Comparison of ENCODE assay signal across 14 cellular contexts in genomic region chr1:182802006-182802798, GRCh38.
DNase-seq lines count a peak whose midpoint lies in the region; ATAC-seq and TF ChIP-seq lines count a peak whose summit lies in the region.
"Had no signal": no experiment of that assay in that cellular context is flagged by ENCODE, and none has a peak within 500 bp of the region (broad histone marks: within the 10 kb centered on the region; RNA-seq: fewer than 3 reads in every experiment).

No MANE protein-coding gene starts in this region.

- DNase-seq in Ammon's horn (ENCODE audit: low spot score) (peak; percentile 76), NCI-H1105 (lab: John Stamatoyannopoulos, UW) (peak; percentile 73), cerebellar cortex (ENCODE audit: low spot score) (peak; percentile 19), medulla oblongata (ENCODE audit: extremely low spot score) (peak; percentile 59), NCI-H345 (lab: John Stamatoyannopoulos, UW) (no peak), HEK293T (ENCODE audit: extremely low spot score) (no peak)
- DNase-seq: activated CD4-positive, alpha-beta T cell treated with anti-CD3 and anti-CD28 coated beads for 48 hours; activated T-cell treated with anti-CD3 and anti-CD28 coated beads, Interleukin-2, amount 50 U/mL, for 72 hours; EL; left lung; NCI-H774; nephron progenitor cell had no signal

- CTCF ChIA-PET in HEK293T (lab: Yijun Ruan, JAX), result interaction anchor here (1.0 kb wide), 1 partner anchor 16 kb away, joined by 4 read pairs; no protein-coding TSS in a partner anchor

- ATAC-seq in HG02798 (IDR thresholded peaks at IDR 0.05; ENCODE audit: poor library complexity, unreplicated experiment), result no peak
- ATAC-seq: activated naive CD4-positive, alpha-beta T cell treated with anti-CD3 and anti-CD28 coated beads, Interleukin-2, amount 50 U/mL, for 72 hours; activated T-cell treated with anti-CD3 and anti-CD28 coated beads, Interleukin-2, amount 50 U/mL, for 72 hours; left lung had no signal

- POLR2A ChIA-PET in HEK293T (lab: Yijun Ruan, JAX), result no interaction called here

TF ChIP-seq in HEK293T, 16 proteins besides CTCF, POLR2A, EP300 and RAD21:
- TF ChIP-seq ZNF384 (IDR thresholded peaks at IDR 0.05), result no peak
- no peak for TF ChIP-seq FOXA1 (IDR thresholded peaks at IDR 0.05)
- TF ChIP-seq, protein P1, sequence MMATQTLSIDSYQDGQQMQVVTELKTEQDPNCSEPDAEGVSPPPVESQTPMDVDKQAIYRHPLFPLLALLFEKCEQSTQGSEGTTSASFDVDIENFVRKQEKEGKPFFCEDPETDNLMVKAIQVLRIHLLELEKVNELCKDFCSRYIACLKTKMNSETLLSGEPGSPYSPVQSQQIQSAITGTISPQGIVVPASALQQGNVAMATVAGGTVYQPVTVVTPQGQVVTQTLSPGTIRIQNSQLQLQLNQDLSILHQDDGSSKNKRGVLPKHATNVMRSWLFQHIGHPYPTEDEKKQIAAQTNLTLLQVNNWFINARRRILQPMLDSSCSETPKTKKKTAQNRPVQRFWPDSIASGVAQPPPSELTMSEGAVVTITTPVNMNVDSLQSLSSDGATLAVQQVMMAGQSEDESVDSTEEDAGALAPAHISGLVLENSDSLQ (IDR thresholded peaks at IDR 0.05), result no peak

Comparison
In these comparisons a context has a peak if more than half of its experiments do, and no peak if none do; other contexts are left out.
1. DNase-seq: peak in Ammon's horn (single experiment), NCI-H1105 (single experiment), cerebellar cortex (single experiment) and medulla oblongata (single experiment); none in NCI-H345 (single experiment) and HEK293T (single experiment).